Comparison of ENCODE assay signal across 12 cellular contexts in genomic region chr19:38395381-38396127, GRCh38. TPM values are rescaled to one million over a fixed set of nuclear protein-coding genes. Genes with fewer than 3 reads are reported as not detected.
DNase-seq lines count a peak whose midpoint lies in the region; ATAC-seq and TF ChIP-seq lines count a peak whose summit lies in the region.
"Had no signal": no experiment of that assay in that cellular context is flagged by ENCODE, and none has a peak within 500 bp of the region (broad histone marks: within the 10 kb centered on the region; RNA-seq: fewer than 3 reads in every experiment).

No MANE protein-coding gene starts in this region.

- H3K4me3 ChIP-seq in HUES64 (ENCODE audit: low read length): peak overlapping the region; percentile 36; the same call in 1 of the 2 replicates
- H3K4me3 ChIP-seq in iPS-15b (ENCODE audit: low read depth, low read length): peak overlapping the region; percentile 32
- no peak overlapping the region for H3K4me3 ChIP-seq in Caco-2 (ENCODE audit: low read depth, low read length)
- no peak overlapping the region for H3K4me3 ChIP-seq in sigmoid colon

- no peak for TF ChIP-seq POLR2A in sigmoid colon (IDR thresholded peaks at IDR 0.05)

- no peaks in the 10 kb centered on the region for H3K9me3 Mint-ChIP-seq in activated T-cell treated with anti-CD3 and anti-CD28 coated beads, Interleukin-2, amount 50 U/mL, for 24 hours
- no peaks in the 10 kb centered on the region for H3K9me3 Mint-ChIP-seq in Caco-2 (ENCODE audit: unreplicated experiment)

- H3K4me3 Mint-ChIP-seq in activated T-cell treated with anti-CD3 and anti-CD28 coated beads, Interleukin-2, amount 50 U/mL, for 24 hours: peak overlapping the region; percentile 75
- H3K4me3 Mint-ChIP-seq in Caco-2 (ENCODE audit: unreplicated experiment): no peak overlapping the region

- H3K36me3 Mint-ChIP-seq in activated T-cell treated with anti-CD3 and anti-CD28 coated beads, Interleukin-2, amount 50 U/mL, for 24 hours (ENCODE audit: low read depth): no peaks in the 10 kb centered on the region
- peaks cover 7% of the 10 kb centered on the region for H3K36me3 Mint-ChIP-seq in Caco-2 (ENCODE audit: insufficient read depth, unreplicated experiment)

- 96% methylated on average over 88 of the region's 88 CpGs for WGBS in HUES64
- WGBS in sigmoid colon, 2 donors: 6% methylated on average over 88 of the region's 88 CpGs

- POLR2A ChIA-PET in Caco-2 (lab: Charles Lee): interaction anchor here (0.5 kb wide), 1 partner anchor 171 kb away, joined by 7 read pairs; no protein-coding TSS in a partner anchor

- H3K27me3 ChIP-seq in HUES64 (ENCODE audit: insufficient read depth, low read length): peaks cover 54% of the 10 kb centered on the region
- peaks cover 50% of the 10 kb centered on the region for H3K27me3 ChIP-seq in iPS-15b (ENCODE audit: control insufficient read depth, insufficient read depth, low read length)
- H3K27me3 ChIP-seq in Caco-2 (replicated peaks; ENCODE audit: control insufficient read depth, insufficient read depth, low read length): no peaks in the 10 kb centered on the region
- peaks cover 22 to 79% (median 57%) of the 10 kb centered on the region in 3 donors for H3K27me3 ChIP-seq in sigmoid colon

- H3K4me1 ChIP-seq in HUES64 (ENCODE audit: insufficient read depth, low read length) (no peaks in the 10 kb centered on the region), iPS-15b (ENCODE audit: control insufficient read depth, insufficient read depth, low read length) (peaks cover 12% of the 10 kb centered on the region), Caco-2 (peaks cover 12% of the 10 kb centered on the region), sigmoid colon (no peaks in the 10 kb centered on the region)

- intact Hi-C loops in Caco-2 (cut with micrococcal nuclease; ENCODE audit: unreplicated experiment) (no loop called here), cardiac septum (cut with DNase I) (no loop called here), sigmoid colon (cut with DNase I) (no loop called here)

- peak overlapping the region; percentile 19 for H3K27ac Mint-ChIP-seq in activated T-cell treated with anti-CD3 and anti-CD28 coated beads, Interleukin-2, amount 50 U/mL, for 24 hours
- no peak overlapping the region for H3K27ac Mint-ChIP-seq in Caco-2 (ENCODE audit: unreplicated experiment)

- no TSS peak for BruUV-seq in Caco-2 (replicated peaks; lab: Mats Ljungman, UMichigan)

- CTCF ChIA-PET in Caco-2 (lab: Charles Lee): no interaction called here

- DNase-seq in activated T-cell treated with anti-CD3 and anti-CD28 coated beads, Interleukin-2, amount 50 U/mL, for 24 hours: peak; percentile 80
- peak; percentile 20 for DNase-seq in stimulated activated naive CD4-positive, alpha-beta T cell treated with Interleukin-2 at 50 U/mL for 16 hours (lab: John Stamatoyannopoulos, UW)
- DNase-seq in Caco-2 (no peak), cardiac septum (ENCODE audit: low spot score) (no peak), sigmoid colon (no peak)
- DNase-seq: NCI-H1417 treated with DMSO at 0.1 percent for 48 hours, SHP77 had no signal

- no peak for ATAC-seq in HG03108 (IDR thresholded peaks at IDR 0.05; ENCODE audit: unreplicated experiment)

- no peak for TF ChIP-seq CTCF in Caco-2 (IDR thresholded peaks at IDR 0.05; ENCODE audit: insufficient read depth in 1 of 2, low read depth in 1 of 2, low read length in 1 of 2, severe bottlenecking in 1 of 2, unreplicated experiment in 1 of 2)
- no peak for TF ChIP-seq CTCF in sigmoid colon (IDR thresholded peaks at IDR 0.05)

- peaks cover 27% of the 10 kb centered on the region for H3K4me1 Mint-ChIP-seq in activated T-cell treated with anti-CD3 and anti-CD28 coated beads, Interleukin-2, amount 50 U/mL, for 24 hours (ENCODE audit: low read depth)
- peaks cover 9% of the 10 kb centered on the region for H3K4me1 Mint-ChIP-seq in Caco-2 (ENCODE audit: low read depth, unreplicated experiment)

- H3K36me3 ChIP-seq in HUES64 (ENCODE audit: insufficient read depth, low read length): peaks cover 19% of the 10 kb centered on the region
- H3K36me3 ChIP-seq in iPS-15b (ENCODE audit: control insufficient read depth, insufficient read depth, low read length): peaks cover 4% of the 10 kb centered on the region
- H3K36me3 ChIP-seq in Caco-2 (ENCODE audit: control insufficient read depth, insufficient read depth, low read length): no peaks in the 10 kb centered on the region
- no peaks in the 10 kb centered on the region for H3K36me3 ChIP-seq in sigmoid colon
- H3K36me3 ChIP-seq: esophagus muscularis mucosa had no signal

- H3K9me3 ChIP-seq in HUES64 (ENCODE audit: insufficient read depth, low read depth, low read length) (no peaks in the 10 kb centered on the region), iPS-15b (ENCODE audit: control insufficient read depth, insufficient read depth, low read length) (no peaks in the 10 kb centered on the region), Caco-2 (no peaks in the 10 kb centered on the region), sigmoid colon (no peaks in the 10 kb centered on the region)
- H3K9me3 ChIP-seq: esophagus muscularis mucosa had no signal

- H3K27ac ChIP-seq in HUES64 (ENCODE audit: low read depth, low read length): no peak overlapping the region
- H3K27ac ChIP-seq in sigmoid colon: no peak overlapping the region
- H3K27ac ChIP-seq: esophagus muscularis mucosa had no signal

- peaks cover 6% of the 10 kb centered on the region for H3K27me3 Mint-ChIP-seq in activated T-cell treated with anti-CD3 and anti-CD28 coated beads, Interleukin-2, amount 50 U/mL, for 24 hours
- peaks cover 5% of the 10 kb centered on the region for H3K27me3 Mint-ChIP-seq in Caco-2 (ENCODE audit: insufficient read depth, unreplicated experiment)

- TF ChIP-seq EP300 in sigmoid colon (IDR thresholded peaks at IDR 0.05): no peak

- H3K9ac ChIP-seq in HUES64 (ENCODE audit: low read depth, low read length) (no peak overlapping the region), iPS-15b (ENCODE audit: low read depth, low read length) (peak overlapping the region; percentile 47)

RNA-seq across cellular contexts. Expression of gene SPRED3, which starts 7.1 kb away (rescaled TPM):
- polyA plus RNA-seq in HUES64 (2013, experiment 1 of 2): 3.7 TPM
- polyA plus RNA-seq in HUES64 (2013, experiment 2 of 2): 5.5 TPM
- total RNA-seq in Caco-2 (2022): 2.9 and 3.5 TPM in 2 replicates
- 2.2 TPM for total RNA-seq in cardiac septum
- total RNA-seq in sigmoid colon: 1 to 10 TPM in 1 of 4 donors, under 1 TPM in 2, not detected in 1; 0.27 to 1.5 (median 0.36) TPM
- under 1 TPM in 2 of 3 donors, not detected in 1; under 0.01 to 0.47 TPM for polyA plus RNA-seq in sigmoid colon

RNA-seq across cellular contexts. Expression of gene FAM98C, which starts 7.3 kb away (rescaled TPM):
- 3.5 TPM for polyA plus RNA-seq in HUES64 (2013, experiment 1 of 2)
- polyA plus RNA-seq in HUES64 (2013, experiment 2 of 2): 4.3 TPM
- total RNA-seq in Caco-2 (2022): 17.3 and 19.7 TPM in 2 replicates
- 14.2 TPM for total RNA-seq in cardiac septum
- 10 to 100 TPM; 17.2 to 27.2 (median 18.6) TPM for total RNA-seq in sigmoid colon
- 10 to 100 TPM; 26.1 to 30.0 (median 27.0) TPM for polyA plus RNA-seq in sigmoid colon

RNA-seq across cellular contexts. Expression of gene GGN, which starts 7.7 kb away (rescaled TPM):
- 0.65 TPM for polyA plus RNA-seq in HUES64 (2013, experiment 1 of 2)
- 1.2 TPM for polyA plus RNA-seq in HUES64 (2013, experiment 2 of 2)
- 0.79 TPM in 1 of 2 replicates, not detected in the other for total RNA-seq in Caco-2 (2022)
- total RNA-seq in cardiac septum: 0.40 TPM
- not detected for total RNA-seq in sigmoid colon
- polyA plus RNA-seq in sigmoid colon: under 1 TPM in 1 of 3 donors, not detected in 2; 0.28 TPM
- total RNA-seq: lung microvascular endothelial cell had no signal

RNA-seq across cellular contexts. Expression of gene PSMD8, which starts 21.2 kb away (rescaled TPM):
- 205 TPM for polyA plus RNA-seq in HUES64 (2013, experiment 1 of 2)
- polyA plus RNA-seq in HUES64 (2013, experiment 2 of 2): 206 TPM
- total RNA-seq in Caco-2 (2022) (264 and 274 TPM in 2 replicates), cardiac septum (283 TPM), sigmoid colon (100 to 1,000 TPM; 129 to 271 (median 158) TPM)
- polyA plus RNA-seq in sigmoid colon: 100 to 1,000 TPM; 125 to 158 (median 147) TPM

RNA-seq across cellular contexts. Expression of gene RASGRP4, which starts 30.5 kb away (rescaled TPM):
- polyA plus RNA-seq in HUES64 (2013, experiment 1 of 2): 1.3 TPM
- polyA plus RNA-seq in HUES64 (2013, experiment 2 of 2): 1.4 TPM
- total RNA-seq in Caco-2 (2022) (not detected in 2 replicates), cardiac septum (1.5 TPM), sigmoid colon (1 to 10 TPM; 2.5 to 3.6 (median 3.2) TPM)
- 1 to 10 TPM in 1 of 3 donors, under 1 TPM in 2; 0.69 to 3.6 (median 0.90) TPM for polyA plus RNA-seq in sigmoid colon
- total RNA-seq: lung microvascular endothelial cell had no signal

Comparison
In these comparisons a context has a peak if more than half of its experiments do, and no peak if none do; other contexts are left out.
1. H3K4me3 ChIP-seq: peak in HUES64 (single experiment) and iPS-15b (single experiment); none in Caco-2 (single experiment) and sigmoid colon (0 of 4).
2. DNase-seq: peak in activated T-cell treated with anti-CD3 and anti-CD28 coated beads, Interleukin-2, amount 50 U/mL, for 24 hours (single experiment) and stimulated activated naive CD4-positive, alpha-beta T cell treated with Interleukin-2 at 50 U/mL for 16 hours (single experiment); none in Caco-2 (0 of 2), cardiac septum (single experiment) and sigmoid colon (single experiment).